In genomic region chr6:164042212-164042611, GRCh38 we compare ENCODE assay signal across 23 cellular contexts.
"Had no signal": no experiment of that assay in that cellular context is flagged by ENCODE, and none has a peak within 500 bp of the region (broad histone marks: within the 10 kb centered on the region; RNA-seq: fewer than 3 reads in every experiment).

No MANE protein-coding gene starts in this region.

- H3K36me3 ChIP-seq: pancreas, prostate gland, stomach, thoracic aorta, transverse colon had no signal

- H3K4me1 Mint-ChIP-seq: endodermal cell, nephron had no signal

- DNase-seq: cerebellar nuclear complex; effector CD4-positive, alpha-beta T cell; endodermal cell; foreskin melanocyte; head of caudate nucleus; hippocampal formation; left ventricle myocardium superior; occipital lobe; pancreas; stimulated activated CD4-positive, alpha-beta T cell treated with anti-CD3 and anti-CD28 coated beads, Interleukin-2, amount 100 ng/mL, for 24 hours; stimulated activated CD4-positive, alpha-beta T cell treated with anti-CD3 and anti-CD28 coated beads, Interleukin-4, amount 100 ng/mL, for 4 hours; stimulated activated naive B cell treated with anti-CD40 and anti-IgM and Interleukin-4, amounts not matched to agents 10 μg/mL and 1 μg/mL and 100 μg/mL, for 72 hours; stomach; substantia nigra; transverse colon had no signal

- FAIRE-seq: colon, endothelial cell of umbilical vein, pancreas had no signal

- H3K4me1 ChIP-seq: pancreas, prostate gland, stomach, transverse colon had no signal

- ATAC-seq: left colon; left ventricle myocardium superior; pancreas; sciatic nerve; stimulated activated naive B cell treated with anti-CD40 and anti-IgM and Interleukin-4, amounts not matched to agents 10 μg/mL and 1 μg/mL and 100 μg/mL, for 72 hours had no signal

- H3K4me3 ChIP-seq: lung, pancreas, prostate gland, stomach, thoracic aorta, transverse colon had no signal

- H3K27ac ChIP-seq: pancreas, prostate gland, stomach, thoracic aorta, transverse colon had no signal

- H3K27me3 ChIP-seq: pancreas, stomach, transverse colon had no signal

- H3K4me3 Mint-ChIP-seq: endodermal cell; nephron; stimulated activated naive B cell treated with anti-CD40 and anti-IgM and Interleukin-4, amounts not matched to agents 10 μg/mL and 1 μg/mL and 100 μg/mL, for 72 hours had no signal

- H3K9me3 ChIP-seq: pancreas, prostate gland, thoracic aorta, transverse colon had no signal

- H3K27ac Mint-ChIP-seq: endodermal cell; nephron; stimulated activated naive B cell treated with anti-CD40 and anti-IgM and Interleukin-4, amounts not matched to agents 10 μg/mL and 1 μg/mL and 100 μg/mL, for 72 hours had no signal
